18 cellular contexts compared by ENCODE assay signal in genomic region chr1:162939035-162939434, GRCh38.
DNase-seq lines count a peak whose midpoint lies in the region; ATAC-seq, FAIRE-seq and TF ChIP-seq lines count a peak whose summit lies in the region.
"Had no signal": no experiment of that assay in that cellular context is flagged by ENCODE, and none has a peak within 500 bp of the region (broad histone marks: within the 10 kb centered on the region; RNA-seq: fewer than 3 reads in every experiment).

No MANE protein-coding gene starts in this region.

- H3K36me3 ChIP-seq in A673 (ENCODE audit: insufficient read depth, low read length, poor library complexity, severe bottlenecking) (no peaks in the 10 kb centered on the region), WERI-Rb-1 (no peaks in the 10 kb centered on the region), ovary (no peaks in the 10 kb centered on the region)
- H3K36me3 ChIP-seq: BLaER1 had no signal

- CTCF ChIA-PET in A673 (lab: Charles Lee): no interaction called here

- H3K4me3 ChIP-seq in A673 (ENCODE audit: low read depth, low read length, poor library complexity, severe bottlenecking) (no peak overlapping the region), WERI-Rb-1 (ENCODE audit: low read depth, low read length) (no peak overlapping the region), ovary (no peak overlapping the region)
- H3K4me3 ChIP-seq: BLaER1 had no signal

- TF ChIP-seq EP300 in ovary (IDR thresholded peaks at IDR 0.05): no peak

- BruUV-seq in A673 (replicated peaks; lab: Mats Ljungman, UMichigan): no TSS peak

- POLR2A ChIA-PET in A673 (lab: Charles Lee; ENCODE audit: low non-redundant PET): no interaction called here

- no peaks in the 10 kb centered on the region for H3K4me1 Mint-ChIP-seq in T-helper 17 cell

- no peaks in the 10 kb centered on the region for H3K27me3 ChIP-seq in A673 (replicated peaks; ENCODE audit: insufficient read depth, low read depth, low read length, poor library complexity)
- no peaks in the 10 kb centered on the region for H3K27me3 ChIP-seq in WERI-Rb-1 (ENCODE audit: insufficient read depth, low read depth, severe bottlenecking)
- no peaks in the 10 kb centered on the region for H3K27me3 ChIP-seq in ovary
- H3K27me3 ChIP-seq: BLaER1 had no signal

- FAIRE-seq in D721Med (lab: Jason Lieb, UNC): no peak
- FAIRE-seq: HTR-8/SVneo had no signal

- 82 to 90% (median 85%) methylated on average over 5 of the region's 5 CpGs for WGBS in ovary, 3 donors

- no peaks in the 10 kb centered on the region for H3K36me3 Mint-ChIP-seq in T-helper 17 cell (ENCODE audit: low read depth)
- H3K36me3 Mint-ChIP-seq: CD8-positive, alpha-beta T cell had no signal

- H3K27ac Mint-ChIP-seq in T-helper 17 cell: no peak overlapping the region
- H3K27ac Mint-ChIP-seq: CD8-positive, alpha-beta T cell had no signal

- ATAC-seq in HG03280 (IDR thresholded peaks at IDR 0.05; ENCODE audit: unreplicated experiment) (no peak), T-helper 17 cell (no peak)
- ATAC-seq: CD8-positive, alpha-beta T cell had no signal

- no peaks in the 10 kb centered on the region for H3K9me3 ChIP-seq in A673 (ENCODE audit: low read depth, low read length, poor library complexity, severe bottlenecking)
- no peaks in the 10 kb centered on the region for H3K9me3 ChIP-seq in WERI-Rb-1 (ENCODE audit: severe bottlenecking)
- no peaks in the 10 kb centered on the region for H3K9me3 ChIP-seq in ovary
- no peaks in the 10 kb centered on the region for H3K9me3 ChIP-seq in T-helper 17 cell (ENCODE audit: control insufficient read depth, low read length, poor library complexity, severe bottlenecking)
- H3K9me3 ChIP-seq: BLaER1 had no signal

- H3K27me3 Mint-ChIP-seq in T-helper 17 cell: peaks cover 71% of the 10 kb centered on the region

- H3K27ac ChIP-seq in A673 (ENCODE audit: low read depth, low read length, poor library complexity, severe bottlenecking) (no peak overlapping the region), WERI-Rb-1 (no peak overlapping the region), ovary (no peak overlapping the region)
- H3K27ac ChIP-seq: BLaER1, RWPE1 had no signal

- no peak overlapping the region for H3K4me3 Mint-ChIP-seq in T-helper 17 cell
- H3K4me3 Mint-ChIP-seq: CD8-positive, alpha-beta T cell had no signal

- no peak for TF ChIP-seq POLR2A in ovary (IDR thresholded peaks at IDR 0.05)

- H3K4me1 ChIP-seq in A673 (ENCODE audit: insufficient read depth, low read length, poor library complexity, severe bottlenecking): peaks cover 11% of the 10 kb centered on the region
- no peaks in the 10 kb centered on the region for H3K4me1 ChIP-seq in ovary (ENCODE audit: insufficient read depth)

- TF ChIP-seq CTCF in A673 (conservative IDR thresholded peaks at IDR 0.05; ENCODE audit: low read depth, low read length) (0 out of 2 replicates have a peak, but pooled peaks have one; percentile 15), D721Med (IDR thresholded peaks at IDR 0.05; ENCODE audit: insufficient read depth, missing control alignments) (peak; percentile 41), WERI-Rb-1 (IDR thresholded peaks at IDR 0.05; ENCODE audit: low read depth, low read length) (0 out of 2 replicates have a peak, but pooled peaks have one; percentile 24), ovary (IDR thresholded peaks at IDR 0.05) (no peak)

- DNase-seq in A673 (ENCODE audit: low spot score): no peak
- no peak for DNase-seq in D721Med (ENCODE audit: insufficient read length, low spot score)
- DNase-seq in NCI-H526 treated with DMSO at 0.1 percent for 48 hours (lab: John Stamatoyannopoulos, UW): peak; percentile 40
- no peak for DNase-seq in WERI-Rb-1
- no peak for DNase-seq in ovary
- no peak for DNase-seq in T-helper 17 cell
- DNase-seq: CD8-positive, alpha-beta T cell; DND-41; GDM1; NCI-H1436; NCI-H2029; NCI-H2171 treated with DMSO at 0.1 percent for 48 hours; NCI-H510A treated with DMSO at 0.1 percent for 48 hours; SW 1271 had no signal

- intact Hi-C loops in A673 (cut with micrococcal nuclease; ENCODE audit: unreplicated experiment) (no loop called here), ovary (cut with DNase I) (no loop called here)

Comparison
In these comparisons a context has a peak if more than half of its experiments do, and no peak if none do; other contexts are left out.
1. CTCF ChIP-seq: peak in A673 (single experiment), D721Med (single experiment) and WERI-Rb-1 (single experiment); none in ovary (0 of 3).